ENCODE assay signal across 11 cellular contexts in the genomic region with DNA sequence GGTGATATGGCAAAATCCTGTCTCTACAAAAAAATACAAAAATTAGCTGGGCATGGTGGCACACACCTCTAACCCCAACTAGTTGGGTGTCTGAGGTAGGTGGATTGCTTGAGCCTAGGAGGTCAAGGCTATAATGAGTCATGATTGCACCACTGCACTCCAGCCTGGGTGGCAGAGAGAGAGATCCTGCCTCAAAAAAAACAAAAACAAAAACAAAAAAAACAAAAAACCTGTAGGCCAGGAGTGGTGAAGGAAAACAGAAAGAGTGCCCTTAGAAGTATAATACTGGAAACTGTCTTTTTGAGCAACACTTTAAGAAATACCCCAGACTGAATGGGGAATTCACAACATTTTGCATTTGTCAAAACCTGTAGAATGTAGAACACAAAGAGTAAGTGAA.
DNase-seq lines count a peak whose midpoint lies in the region; ATAC-seq and TF ChIP-seq lines count a peak whose summit lies in the region.
"Had no signal": no experiment of that assay in that cellular context is flagged by ENCODE, and none has a peak within 500 bp of the region (broad histone marks: within the 10 kb centered on the region; RNA-seq: fewer than 3 reads in every experiment).

No MANE protein-coding gene starts in this region.

- peaks cover 6% of the 10 kb centered on the region for H3K36me3 Mint-ChIP-seq in activated naive CD8-positive, alpha-beta T cell treated with anti-CD3 and anti-CD28 coated beads, Interleukin-2, amount 10 ng/mL, durations not matched to agents 7 days and 5 days
- peaks cover 0 to 2% (median 0%) of the 10 kb centered on the region in 3 donors for H3K36me3 Mint-ChIP-seq in naive thymus-derived CD8-positive, alpha-beta T cell

- H2AFZ ChIP-seq in HCT116 (ENCODE audit: low read depth, low read length, poor library complexity, severe bottlenecking): no peak overlapping the region

- H3K27ac Mint-ChIP-seq in activated naive CD8-positive, alpha-beta T cell treated with anti-CD3 and anti-CD28 coated beads, Interleukin-2, amount 10 ng/mL, durations not matched to agents 7 days and 5 days: peak overlapping the region; percentile 66
- peak overlapping the region in 7 of 10 donors; percentile 35 to 87 (median 75) for H3K27ac Mint-ChIP-seq in naive thymus-derived CD8-positive, alpha-beta T cell

- intact Hi-C loops in HCT116 (cut with micrococcal nuclease): no loop called here

- H3K4me3 ChIP-seq in DOHH2 (ENCODE audit: low read length) (no peak overlapping the region), HCT116 (replicated peaks in 1 of 2; ENCODE audit: low read depth in 1 of 2, low read length in 2 of 2) (no peak overlapping the region)
- H3K4me3 ChIP-seq: coronary artery had no signal

- H3K4me2 ChIP-seq in DOHH2 (ENCODE audit: low read length) (peak overlapping the region; percentile 30; the same call in 1 of the 2 replicates), HCT116 (ENCODE audit: low read length) (peak overlapping the region; percentile 34)

- TF ChIP-seq CTCF in DOHH2 (IDR thresholded peaks at IDR 0.05; ENCODE audit: low read depth, low read length, poor library complexity, severe bottlenecking): no peak
- no peak for TF ChIP-seq CTCF in HCT116 (IDR thresholded peaks at IDR 0.05 in 2 of 3, conservative IDR thresholded peaks at IDR 0.05 in 1 of 3; ENCODE audit: borderline replicate concordance in 1 of 3, insufficient read depth in 1 of 3, low read depth in 2 of 3, low read length in 2 of 3)

- RAD21 ChIA-PET in HCT116 (lab: Charles Lee; ENCODE audit: low non-redundant PET in 1 of 2, low total read pairs in 2 of 2, uncharacterized antibody in 2 of 2, unreplicated experiment in 2 of 2): no interaction called here

- no peaks in the 10 kb centered on the region for H3K27me3 Mint-ChIP-seq in activated naive CD8-positive, alpha-beta T cell treated with anti-CD3 and anti-CD28 coated beads, Interleukin-2, amount 10 ng/mL, durations not matched to agents 7 days and 5 days
- no peaks in the 10 kb centered on the region for H3K27me3 Mint-ChIP-seq in naive thymus-derived CD8-positive, alpha-beta T cell

- H3F3A ChIP-seq in DOHH2 (ENCODE audit: control insufficient read depth, insufficient read depth): no peaks in the 10 kb centered on the region; the same call in 1 of the 2 replicates

- H3K4me1 ChIP-seq in DOHH2 (ENCODE audit: control insufficient read depth, low read length) (peaks cover 46% of the 10 kb centered on the region), HCT116 (ENCODE audit: control insufficient read depth in 1 of 2, insufficient read depth in 2 of 2, low read length in 2 of 2) (peaks cover 10 to 37% of the 10 kb centered on the region in 2 experiments)

- no peaks in the 10 kb centered on the region; the same call in 1 of the 2 replicates for H4K20me1 ChIP-seq in DOHH2 (ENCODE audit: control insufficient read depth, insufficient read depth, low read depth, low read length)
- H4K20me1 ChIP-seq in HCT116 (ENCODE audit: insufficient read depth): no peaks in the 10 kb centered on the region

- POLR2A ChIA-PET in HCT116 (lab: Charles Lee): no interaction called here
- POLR2A ChIA-PET in activated naive CD8-positive, alpha-beta T cell treated with anti-CD3 and anti-CD28 coated beads, Interleukin-2, amount 10 ng/mL, durations not matched to agents 7 days and 5 days (lab: Charles Lee): no interaction called here
- POLR2A ChIA-PET in naive thymus-derived CD8-positive, alpha-beta T cell (lab: Charles Lee): no interaction called here

- H3K9me3 Mint-ChIP-seq in activated naive CD8-positive, alpha-beta T cell treated with anti-CD3 and anti-CD28 coated beads, Interleukin-2, amount 10 ng/mL, durations not matched to agents 7 days and 5 days: no peaks in the 10 kb centered on the region
- H3K9me3 Mint-ChIP-seq in naive thymus-derived CD8-positive, alpha-beta T cell: no peaks in the 10 kb centered on the region

- BruUV-seq in HCT116 (replicated peaks; lab: Mats Ljungman, UMichigan): no TSS peak

- H3K9me2 ChIP-seq in DOHH2 (replicated peaks; ENCODE audit: control insufficient read depth, low read length): no peaks in the 10 kb centered on the region
- H3K9me2 ChIP-seq in HCT116 (ENCODE audit: insufficient read depth): no peaks in the 10 kb centered on the region

- H3K4me3 Mint-ChIP-seq in activated naive CD8-positive, alpha-beta T cell treated with anti-CD3 and anti-CD28 coated beads, Interleukin-2, amount 10 ng/mL, durations not matched to agents 7 days and 5 days: peak overlapping the region; percentile 63
- H3K4me3 Mint-ChIP-seq in naive thymus-derived CD8-positive, alpha-beta T cell: peak overlapping the region; percentile 57 to 83 (median 68)

- H3K27ac ChIP-seq in DOHH2 (ENCODE audit: low read depth, low read length) (no peak overlapping the region), HCT116 (ENCODE audit: low read depth, low read length) (no peak overlapping the region)
- H3K27ac ChIP-seq: coronary artery had no signal

- H3K27me3 ChIP-seq in DOHH2 (ENCODE audit: control insufficient read depth, low read length): peaks cover 3% of the 10 kb centered on the region; the same call in 1 of the 2 replicates
- H3K27me3 ChIP-seq in HCT116 (ENCODE audit: insufficient read depth, low read length): no peaks in the 10 kb centered on the region

- no peaks in the 10 kb centered on the region for H3K36me3 ChIP-seq in DOHH2 (ENCODE audit: control insufficient read depth, low read length)
- no peaks in the 10 kb centered on the region for H3K36me3 ChIP-seq in HCT116 (ENCODE audit: control insufficient read depth in 1 of 2, insufficient read depth in 2 of 2, low read length in 2 of 2)

- TF ChIP-seq RAD21 in HCT116 (IDR thresholded peaks at IDR 0.05; ENCODE audit: low read depth): no peak

- peaks cover 19% of the 10 kb centered on the region for H3K79me2 ChIP-seq in DOHH2 (ENCODE audit: control insufficient read depth, low read length)
- peaks cover 94% of the 10 kb centered on the region for H3K79me2 ChIP-seq in HCT116 (ENCODE audit: insufficient read depth, low read length)

- no peak overlapping the region for H3K9ac ChIP-seq in HCT116 (ENCODE audit: low read length)

- ATAC-seq in HCT116 (peak; percentile 41; the same call in 1 of the 2 replicates), GM18861 (IDR thresholded peaks at IDR 0.05; ENCODE audit: unreplicated experiment) (no peak), HG02623 (IDR thresholded peaks at IDR 0.05; ENCODE audit: unreplicated experiment) (no peak)
- ATAC-seq in activated naive CD8-positive, alpha-beta T cell treated with anti-CD3 and anti-CD28 coated beads, Interleukin-2, amount 10 ng/mL, durations not matched to agents 7 days and 5 days (ENCODE audit: low read depth): no peak
- no peak for ATAC-seq in naive thymus-derived CD8-positive, alpha-beta T cell

- TF ChIP-seq POLR2A in HCT116 (IDR thresholded peaks at IDR 0.05; ENCODE audit: borderline replicate concordance, extremely low read depth, insufficient read depth, insufficient read length): no peak

- no peak for DNase-seq in HCT116 (ENCODE audit: low read depth, low spot score)
- DNase-seq in activated naive CD8-positive, alpha-beta T cell treated with anti-CD3 and anti-CD28 coated beads, Interleukin-2, amount 10 ng/mL, durations not matched to agents 7 days and 5 days: no peak
- no peak for DNase-seq in naive thymus-derived CD8-positive, alpha-beta T cell
- no peak for DNase-seq in activated gamma-delta T cell treated with Interleukin-2 at 50 U/mL for 16 hours
- no peak for DNase-seq in stimulated activated CD4-positive, alpha-beta T cell treated with anti-CD3 and anti-CD28 coated beads, Interleukin-15, amount 100 ng/mL, for 24 hours
- DNase-seq: GDM1, SIG-M5 had no signal

- CTCF ChIA-PET in HCT116 (lab: Charles Lee): no interaction called here

- peaks cover 73% of the 10 kb centered on the region for H3K4me1 Mint-ChIP-seq in activated naive CD8-positive, alpha-beta T cell treated with anti-CD3 and anti-CD28 coated beads, Interleukin-2, amount 10 ng/mL, durations not matched to agents 7 days and 5 days
- peaks cover 52 to 97% (median 91%) of the 10 kb centered on the region in 4 donors for H3K4me1 Mint-ChIP-seq in naive thymus-derived CD8-positive, alpha-beta T cell

- H3K9me3 ChIP-seq in DOHH2 (ENCODE audit: control insufficient read depth, insufficient read depth, low read length) (no peaks in the 10 kb centered on the region), HCT116 (ENCODE audit: control insufficient read depth in 1 of 2, insufficient read depth in 1 of 2, low read depth in 1 of 2, low read length in 2 of 2) (no peaks in the 10 kb centered on the region)

TF ChIP-seq in HCT116, 20 proteins besides CTCF, POLR2A, EP300 and RAD21 (continues in another document):
- TF ChIP-seq SP1 (IDR thresholded peaks at IDR 0.05; ENCODE audit: low read depth) (no peak), YY1 (IDR thresholded peaks at IDR 0.05; ENCODE audit: extremely low read depth, insufficient replicate concordance, low read depth, low read length) (no peak), EZH2phosphoT487 (IDR thresholded peaks at IDR 0.05; ENCODE audit: borderline replicate concordance) (no peak), ZFX (IDR thresholded peaks at IDR 0.05) (no peak), FOSL1 (IDR thresholded peaks at IDR 0.05; ENCODE audit: low read depth) (peak; percentile 47), JUND (IDR thresholded peaks at IDR 0.05) (no peak), EGR1 (IDR thresholded peaks at IDR 0.05; ENCODE audit: low read depth) (no peak), POLR2AphosphoS5 (IDR thresholded peaks at IDR 0.05; ENCODE audit: low read depth, low read length) (no peak), CEBPB (IDR thresholded peaks at IDR 0.05; ENCODE audit: low read depth) (peak; percentile 46; the same call in 1 of the 2 replicates)
- TF ChIP-seq, protein P1, sequence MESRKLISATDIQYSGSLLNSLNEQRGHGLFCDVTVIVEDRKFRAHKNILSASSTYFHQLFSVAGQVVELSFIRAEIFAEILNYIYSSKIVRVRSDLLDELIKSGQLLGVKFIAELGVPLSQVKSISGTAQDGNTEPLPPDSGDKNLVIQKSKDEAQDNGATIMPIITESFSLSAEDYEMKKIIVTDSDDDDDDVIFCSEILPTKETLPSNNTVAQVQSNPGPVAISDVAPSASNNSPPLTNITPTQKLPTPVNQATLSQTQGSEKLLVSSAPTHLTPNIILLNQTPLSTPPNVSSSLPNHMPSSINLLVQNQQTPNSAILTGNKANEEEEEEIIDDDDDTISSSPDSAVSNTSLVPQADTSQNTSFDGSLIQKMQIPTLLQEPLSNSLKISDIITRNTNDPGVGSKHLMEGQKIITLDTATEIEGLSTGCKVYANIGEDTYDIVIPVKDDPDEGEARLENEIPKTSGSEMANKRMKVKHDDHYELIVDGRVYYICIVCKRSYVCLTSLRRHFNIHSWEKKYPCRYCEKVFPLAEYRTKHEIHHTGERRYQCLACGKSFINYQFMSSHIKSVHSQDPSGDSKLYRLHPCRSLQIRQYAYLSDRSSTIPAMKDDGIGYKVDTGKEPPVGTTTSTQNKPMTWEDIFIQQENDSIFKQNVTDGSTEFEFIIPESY (IDR thresholded peaks at IDR 0.05; ENCODE audit: extremely low read depth, insufficient replicate concordance, low read length): no peak
- TF ChIP-seq, protein P2, sequence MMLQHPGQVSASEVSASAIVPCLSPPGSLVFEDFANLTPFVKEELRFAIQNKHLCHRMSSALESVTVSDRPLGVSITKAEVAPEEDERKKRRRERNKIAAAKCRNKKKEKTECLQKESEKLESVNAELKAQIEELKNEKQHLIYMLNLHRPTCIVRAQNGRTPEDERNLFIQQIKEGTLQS (IDR thresholded peaks at IDR 0.05): no peak
